ENCODE assay signal across 13 cellular contexts in the genomic region with DNA sequence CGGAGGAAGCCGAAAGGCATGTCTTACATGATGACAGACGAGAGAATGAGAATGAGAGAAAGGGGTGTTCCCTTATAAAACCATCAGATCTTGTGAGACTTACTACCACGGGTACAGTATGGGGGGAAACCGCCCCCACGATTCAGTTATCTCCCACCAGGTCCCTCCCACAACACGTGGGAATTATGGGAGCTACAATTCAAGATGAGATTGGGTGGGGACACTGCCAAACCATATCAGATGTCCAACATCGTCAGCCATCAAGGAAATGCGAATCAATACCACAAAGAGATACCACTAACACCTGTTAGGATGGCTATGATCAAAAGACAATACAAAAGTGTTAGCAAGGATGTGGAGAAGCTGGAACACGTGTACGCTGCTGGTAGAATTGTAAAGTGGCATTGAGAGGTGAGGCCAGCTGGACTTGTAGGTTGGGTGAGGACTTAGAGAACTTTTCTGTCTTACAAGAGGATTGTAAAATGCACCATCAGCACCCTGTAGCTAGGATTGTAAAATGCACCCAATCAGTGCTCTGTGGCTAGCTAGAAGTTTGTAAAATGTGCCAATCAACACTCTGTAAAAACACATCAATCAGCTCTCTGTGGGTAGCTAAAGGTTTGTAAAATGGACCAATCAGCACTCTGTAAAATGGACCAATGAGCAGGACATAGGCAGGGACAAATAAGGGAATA. TPM values are rescaled to one million over a fixed set of nuclear protein-coding genes. Genes with fewer than 3 reads are reported as not detected.
DNase-seq lines count a peak whose midpoint lies in the region; ATAC-seq and TF ChIP-seq lines count a peak whose summit lies in the region.
"Had no signal": no experiment of that assay in that cellular context is flagged by ENCODE, and none has a peak within 500 bp of the region (broad histone marks: within the 10 kb centered on the region; RNA-seq: fewer than 3 reads in every experiment).

No MANE protein-coding gene starts in this region.

- no peaks in the 10 kb centered on the region for H3K9me3 Mint-ChIP-seq in CD8-positive, alpha-beta T cell
- H3K9me3 Mint-ChIP-seq in endodermal cell: no peaks in the 10 kb centered on the region
- H3K9me3 Mint-ChIP-seq: activated CD4-positive, alpha-beta memory T cell treated with anti-CD3 and anti-CD28 coated beads for 36 hours had no signal

- H3K27ac Mint-ChIP-seq in CD8-positive, alpha-beta T cell: peak overlapping the region; percentile 29
- H3K27ac Mint-ChIP-seq in endodermal cell: peak overlapping the region; percentile 37
- H3K27ac Mint-ChIP-seq: activated CD4-positive, alpha-beta memory T cell treated with anti-CD3 and anti-CD28 coated beads for 36 hours had no signal

- H3K27me3 Mint-ChIP-seq in CD8-positive, alpha-beta T cell (ENCODE audit: low read depth): no peaks in the 10 kb centered on the region
- H3K27me3 Mint-ChIP-seq in endodermal cell (ENCODE audit: insufficient read depth): no peaks in the 10 kb centered on the region
- H3K27me3 Mint-ChIP-seq: activated CD4-positive, alpha-beta memory T cell treated with anti-CD3 and anti-CD28 coated beads for 36 hours had no signal

- no peaks in the 10 kb centered on the region for H3K27me3 ChIP-seq in CD8-positive, alpha-beta T cell (ENCODE audit: insufficient read depth, low read length)
- H3K27me3 ChIP-seq in Panc1 (ENCODE audit: control insufficient read depth, insufficient read depth, low read length) (no peaks in the 10 kb centered on the region), endodermal cell (ENCODE audit: control insufficient read depth, insufficient read depth, low read length, poor library complexity, severe bottlenecking) (no peaks in the 10 kb centered on the region), gastrocnemius medialis (no peaks in the 10 kb centered on the region)
- H3K27me3 ChIP-seq: BLaER1 had no signal

- H3K4me3 ChIP-seq in CD8-positive, alpha-beta T cell (ENCODE audit: low read depth, low read length): no peak overlapping the region
- H3K4me3 ChIP-seq in Panc1 (ENCODE audit: low read depth in 2 of 2, low read length in 2 of 2) (no peak overlapping the region), endodermal cell (ENCODE audit: low read length) (no peak overlapping the region), gastrocnemius medialis (no peak overlapping the region)
- H3K4me3 ChIP-seq: BLaER1 had no signal

- POLR2A ChIA-PET in CD8-positive, alpha-beta T cell (lab: Charles Lee): interaction anchor here (1.0 kb wide), 1 partner anchor 9 kb away, joined by 3 read pairs; no protein-coding TSS in a partner anchor
- POLR2A ChIA-PET in Panc1 (lab: Charles Lee): no interaction called here

- no peak for ATAC-seq in CD8-positive, alpha-beta T cell
- ATAC-seq in Panc1 (no peak), gastrocnemius medialis (no peak), sciatic nerve (no peak)

- peaks cover 6% of the 10 kb centered on the region for H3K36me3 ChIP-seq in CD8-positive, alpha-beta T cell (ENCODE audit: insufficient read depth, low read length)
- H3K36me3 ChIP-seq in Panc1 (ENCODE audit: control insufficient read depth, insufficient read depth, low read length): no peaks in the 10 kb centered on the region
- peaks cover 11% of the 10 kb centered on the region for H3K36me3 ChIP-seq in endodermal cell (ENCODE audit: control insufficient read depth, insufficient read depth, low read length)
- H3K36me3 ChIP-seq in gastrocnemius medialis: no peaks in the 10 kb centered on the region

- no peak for TF ChIP-seq POLR2A in gastrocnemius medialis (IDR thresholded peaks at IDR 0.05)

- H3K4me1 Mint-ChIP-seq in CD8-positive, alpha-beta T cell (ENCODE audit: low read depth): peaks cover 81% of the 10 kb centered on the region
- H3K4me1 Mint-ChIP-seq in endodermal cell: peaks cover 57% of the 10 kb centered on the region

- 85 to 95% methylated on average over 7 to 11 of the region's 11 CpGs for WGBS in endodermal cell (ENCODE audit: insufficient coverage in 1 of 2, insufficient read length in 1 of 2), 2 experiments

- intact Hi-C loops in CD8-positive, alpha-beta T cell (cut with DNase I, micrococcal nuclease): loop anchor here in 1 of 2 experiments (5.0 kb wide), 1 partner anchor 36 kb away; a partner anchor contains a TSS
- intact Hi-C loops in Panc1 (cut with micrococcal nuclease; ENCODE audit: unreplicated experiment): loop anchor here (10.0 kb wide), 1 partner anchor 51 kb away; no protein-coding TSS in a partner anchor
- intact Hi-C loops in gastrocnemius medialis (cut with DNase I; ENCODE audit: low total_unique reads): no loop called here
- intact Hi-C loops in sciatic nerve (cut with DNase I): no loop called here

- in situ Hi-C loops in Panc1 (cut with HindIII; ENCODE audit: low pct_unique_long_range_greater_than_20kb, low sequenced_read_pairs) (no loop called here), gastrocnemius medialis (cut with MboI; ENCODE audit: low sequenced_read_pairs in 4 of 4) (no loop called here), KBM-7 (cut with MboI; ENCODE audit: low pct_unique_long_range_greater_than_20kb, low sequenced_read_pairs) (no loop called here)

- H3K4me1 ChIP-seq in CD8-positive, alpha-beta T cell (ENCODE audit: insufficient read depth, low read length): peaks cover 7% of the 10 kb centered on the region
- peaks cover 85% of the 10 kb centered on the region for H3K4me1 ChIP-seq in Panc1 (ENCODE audit: control insufficient read depth, insufficient read depth, low read length)
- peaks cover 14% of the 10 kb centered on the region for H3K4me1 ChIP-seq in endodermal cell (ENCODE audit: control insufficient read depth, insufficient read depth, low read length)
- peaks cover 71 to 95% of the 10 kb centered on the region in 2 donors for H3K4me1 ChIP-seq in gastrocnemius medialis

- H3K36me3 Mint-ChIP-seq in CD8-positive, alpha-beta T cell: peaks cover 43% of the 10 kb centered on the region
- peaks cover 24% of the 10 kb centered on the region for H3K36me3 Mint-ChIP-seq in endodermal cell (ENCODE audit: low read depth)

- no peak for DNase-seq in CD8-positive, alpha-beta T cell
- no peak for DNase-seq in Panc1 (ENCODE audit: low read depth, low spot score)
- DNase-seq in endodermal cell: no peak
- DNase-seq in gastrocnemius medialis: no peak
- DNase-seq in KBM-7: no peak
- DNase-seq in sciatic nerve (ENCODE audit: low spot score): no peak
- DNase-seq in NCI-H187 (lab: John Stamatoyannopoulos, UW): no peak
- DNase-seq: activated CD4-positive, alpha-beta memory T cell treated with anti-CD3 and anti-CD28 coated beads for 36 hours; DMS79; foreskin fibroblast; NCI-H1417; NCI-H82 had no signal

- H3K4me3 Mint-ChIP-seq in CD8-positive, alpha-beta T cell: no peak overlapping the region
- H3K4me3 Mint-ChIP-seq in endodermal cell: no peak overlapping the region
- H3K4me3 Mint-ChIP-seq: activated CD4-positive, alpha-beta memory T cell treated with anti-CD3 and anti-CD28 coated beads for 36 hours had no signal

- CTCF ChIA-PET in CD8-positive, alpha-beta T cell (lab: Charles Lee): no interaction called here
- CTCF ChIA-PET in Panc1 (lab: Charles Lee): no interaction called here

- BruUV-seq in Panc1 (replicated peaks; lab: Mats Ljungman, UMichigan): no TSS peak

- H3K9ac ChIP-seq in endodermal cell (ENCODE audit: extremely low read depth, low read length, poor library complexity, severe bottlenecking): no peak overlapping the region
- H3K9ac ChIP-seq: BLaER1 had no signal

- H3K9me3 ChIP-seq in CD8-positive, alpha-beta T cell (ENCODE audit: low read length): no peaks in the 10 kb centered on the region
- H3K9me3 ChIP-seq in Panc1 (ENCODE audit: control insufficient read depth, insufficient read depth, low read depth, low read length) (no peaks in the 10 kb centered on the region), endodermal cell (ENCODE audit: control insufficient read depth, low read length) (no peaks in the 10 kb centered on the region), gastrocnemius medialis (no peaks in the 10 kb centered on the region)
- H3K9me3 ChIP-seq: BLaER1 had no signal

- TF ChIP-seq CTCF in CD8-positive, alpha-beta T cell (IDR thresholded peaks at IDR 0.05): no peak
- TF ChIP-seq CTCF in Panc1 (IDR thresholded peaks at IDR 0.05) (no peak), endodermal cell (conservative IDR thresholded peaks at IDR 0.05) (no peak), gastrocnemius medialis (IDR thresholded peaks at IDR 0.05 in 4 of 5, conservative IDR thresholded peaks at IDR 0.05 in 1 of 5) (no peak)

- H3K27ac ChIP-seq in CD8-positive, alpha-beta T cell (ENCODE audit: low read depth, low read length): no peak overlapping the region
- peak overlapping the region; percentile 97 for H3K27ac ChIP-seq in Panc1 (ENCODE audit: low read length)
- no peak overlapping the region for H3K27ac ChIP-seq in endodermal cell (ENCODE audit: low read depth, low read length)
- peak overlapping the region in 3 of 4 donors; percentile 6 to 57 (median 33) for H3K27ac ChIP-seq in gastrocnemius medialis
- H3K27ac ChIP-seq: BLaER1 had no signal

RNA-seq across cellular contexts. Expression of a gene that starts 37.5 kb away (rescaled TPM):
- total RNA-seq in CD8-positive, alpha-beta T cell: 10 to 100 TPM; 13.8 to 14.1 TPM
- total RNA-seq in Panc1 (2021; ENCODE audit: unreplicated experiment) (66.0 TPM), endodermal cell (10 to 100 TPM; 47.5 to 49.7 TPM), gastrocnemius medialis (10 to 100 TPM in 3 of 4 donors, 1 to 10 TPM in 1; 8.9 to 20.9 (median 12.8) TPM), sciatic nerve (96.5 TPM)
- polyA plus RNA-seq in Panc1 (2012; ENCODE audit: insufficient read length): 61.2 TPM
- 77.0 TPM for polyA plus RNA-seq in endodermal cell (2013, experiment 1 of 2)
- 77.0 TPM for polyA plus RNA-seq in endodermal cell (2013, experiment 2 of 2)

Comparison
In these comparisons a context has a peak if more than half of its experiments do, and no peak if none do; other contexts are left out.
1. H3K27ac ChIP-seq: peak in Panc1 (single experiment) and gastrocnemius medialis (3 of 4); none in CD8-positive, alpha-beta T cell (single experiment) and endodermal cell (single experiment).